Comparison of ENCODE assay signal across 11 cellular contexts in the genomic region with DNA sequence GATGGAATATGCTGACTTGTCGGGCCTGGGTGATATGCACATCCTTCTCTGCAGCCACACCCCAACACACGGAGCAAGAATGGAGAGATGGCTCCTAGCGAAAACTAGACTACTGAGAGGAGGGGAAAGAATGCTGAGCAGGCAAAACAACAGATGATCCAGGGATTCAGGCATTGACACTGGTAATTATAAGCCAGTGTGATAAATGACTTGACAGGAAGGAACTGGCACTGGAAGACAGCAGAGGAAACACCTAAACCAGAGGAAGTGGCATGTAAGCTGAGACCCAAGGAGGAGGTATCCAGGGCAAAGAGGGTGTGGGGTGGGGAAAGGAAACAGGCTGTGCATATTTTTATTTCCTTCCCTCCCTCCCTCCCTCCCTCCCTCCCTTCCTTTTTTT. TPM values are rescaled to one million over a fixed set of nuclear protein-coding genes. Genes with fewer than 3 reads are reported as not detected.
DNase-seq lines count a peak whose midpoint lies in the region; ATAC-seq and TF ChIP-seq lines count a peak whose summit lies in the region.
"Had no signal": no experiment of that assay in that cellular context is flagged by ENCODE, and none has a peak within 500 bp of the region (broad histone marks: within the 10 kb centered on the region; RNA-seq: fewer than 3 reads in every experiment).

No MANE protein-coding gene starts in this region.

- H3K27ac ChIP-seq in CD4-positive, CD25-positive, alpha-beta regulatory T cell (ENCODE audit: insufficient read depth, low read length, poor library complexity, severe bottlenecking) = peak overlapping the region; percentile 48
- H3K27ac ChIP-seq in fibroblast of lung (ENCODE audit: insufficient read depth, low read length) = no peak overlapping the region
- no peak overlapping the region for H3K27ac ChIP-seq in PC-9

- TF ChIP-seq CTCF in fibroblast of lung (conservative IDR thresholded peaks at IDR 0.05 in 1 of 2, IDR thresholded peaks at IDR 0.05 in 1 of 2; ENCODE audit: low read depth in 1 of 2, low read length in 2 of 2) = no peak
- TF ChIP-seq CTCF in BE2C (IDR thresholded peaks at IDR 0.05; ENCODE audit: low read depth, low read length) = no peak
- TF ChIP-seq CTCF in PC-9 (conservative IDR thresholded peaks at IDR 0.05) = no peak

- H3K4me1 Mint-ChIP-seq in CD4-positive, CD25-positive, alpha-beta regulatory T cell = peaks cover 25 to 63% (median 40%) of the 10 kb centered on the region in 4 donors
- H3K4me1 Mint-ChIP-seq in T-helper 2 cell treated with Interferon-gamma antibody and Interleukin-4, amounts not matched to agents 5 μg/mL and 100 μg/mL, for 36 hours (ENCODE audit: low read depth) = peaks cover 42% of the 10 kb centered on the region

- ATAC-seq in CD4-positive, CD25-positive, alpha-beta regulatory T cell (ENCODE audit: low read depth in 2 of 2) = peak; percentile 40 to 58

- H3K9ac ChIP-seq in fibroblast of lung (ENCODE audit: insufficient read depth, low read length) = no peak overlapping the region

- H2AFZ ChIP-seq in fibroblast of lung (ENCODE audit: low read length) = peak overlapping the region; percentile 20
- H2AFZ ChIP-seq in PC-9 = no peak overlapping the region

- H3K9me2 ChIP-seq in PC-9 (ENCODE audit: insufficient read depth) = no peaks in the 10 kb centered on the region

- H3K27ac Mint-ChIP-seq in CD4-positive, CD25-positive, alpha-beta regulatory T cell = peak overlapping the region; percentile 58 to 92 (median 89)
- peak overlapping the region; percentile 70 for H3K27ac Mint-ChIP-seq in T-helper 2 cell treated with Interferon-gamma antibody and Interleukin-4, amounts not matched to agents 5 μg/mL and 100 μg/mL, for 36 hours

- H3K79me2 ChIP-seq in fibroblast of lung (ENCODE audit: control insufficient read depth, insufficient read depth, low read length) = no peaks in the 10 kb centered on the region
- H3K79me2 ChIP-seq in PC-9 (ENCODE audit: low read depth) = no peaks in the 10 kb centered on the region

- DNase-seq in CD4-positive, CD25-positive, alpha-beta regulatory T cell = peak in 2 of 3 donors; percentile 40 to 88
- peak; percentile 24 for DNase-seq in HK-2 (ENCODE audit: unreplicated experiment)
- DNase-seq in T-helper 2 cell treated with Interferon-gamma antibody and Interleukin-4, amounts not matched to agents 5 μg/mL and 100 μg/mL, for 36 hours (ENCODE audit: low spot score) = no peak
- DNase-seq in fibroblast of lung (ENCODE audit: low read depth in 2 of 2) = no peak
- DNase-seq in NCI-H2029 (lab: John Stamatoyannopoulos, UW) = no peak
- no peak for DNase-seq in BE2C
- no peak for DNase-seq in PC-9
- DNase-seq in GOT3 (lab: John Stamatoyannopoulos, UW) = no peak
- DNase-seq: activated CD8-positive, alpha-beta memory T cell treated with anti-CD3 and anti-CD28 coated beads, Interleukin-2, amount 50 U/mL, for 4 hours; substantia nigra had no signal

- H3K36me3 ChIP-seq in CD4-positive, CD25-positive, alpha-beta regulatory T cell (ENCODE audit: control insufficient read depth, insufficient read depth, low read length) = no peaks in the 10 kb centered on the region
- H3K36me3 ChIP-seq in fibroblast of lung (ENCODE audit: control insufficient read depth, insufficient read depth, low read length) (no peaks in the 10 kb centered on the region), BE2C (no peaks in the 10 kb centered on the region), PC-9 (ENCODE audit: low read depth) (no peaks in the 10 kb centered on the region)

- H3K27me3 Mint-ChIP-seq in CD4-positive, CD25-positive, alpha-beta regulatory T cell = peaks cover 4% of the 10 kb centered on the region
- no peaks in the 10 kb centered on the region for H3K27me3 Mint-ChIP-seq in T-helper 2 cell treated with Interferon-gamma antibody and Interleukin-4, amounts not matched to agents 5 μg/mL and 100 μg/mL, for 36 hours (ENCODE audit: low read depth)

- H3K4me3 ChIP-seq in CD4-positive, CD25-positive, alpha-beta regulatory T cell (ENCODE audit: low read depth, low read length) = peak overlapping the region; percentile 14
- no peak overlapping the region for H3K4me3 ChIP-seq in fibroblast of lung (replicated peaks in 1 of 4; ENCODE audit: control extremely low read depth in 1 of 4, insufficient read depth in 1 of 4, low read depth in 3 of 4, low read length in 4 of 4)
- H3K4me3 ChIP-seq in BE2C (ENCODE audit: low read depth, low read length) = no peak overlapping the region
- H3K4me3 ChIP-seq in PC-9 = no peak overlapping the region
- H3K4me3 ChIP-seq: skin epidermis had no signal

- H3K4me3 Mint-ChIP-seq in CD4-positive, CD25-positive, alpha-beta regulatory T cell = peak overlapping the region; percentile 48 to 80 (median 67)
- H3K4me3 Mint-ChIP-seq in T-helper 2 cell treated with Interferon-gamma antibody and Interleukin-4, amounts not matched to agents 5 μg/mL and 100 μg/mL, for 36 hours = peak overlapping the region; percentile 54

- H3K27me3 ChIP-seq in CD4-positive, CD25-positive, alpha-beta regulatory T cell (ENCODE audit: control insufficient read depth, insufficient read depth, low read length) = no peaks in the 10 kb centered on the region
- no peaks in the 10 kb centered on the region for H3K27me3 ChIP-seq in fibroblast of lung (ENCODE audit: control insufficient read depth, insufficient read depth, low read length)
- H3K27me3 ChIP-seq in BE2C = no peaks in the 10 kb centered on the region
- H3K27me3 ChIP-seq in PC-9 (ENCODE audit: insufficient read depth, low read depth) = no peaks in the 10 kb centered on the region

- H3K9me3 Mint-ChIP-seq in CD4-positive, CD25-positive, alpha-beta regulatory T cell = no peaks in the 10 kb centered on the region
- no peaks in the 10 kb centered on the region for H3K9me3 Mint-ChIP-seq in T-helper 2 cell treated with Interferon-gamma antibody and Interleukin-4, amounts not matched to agents 5 μg/mL and 100 μg/mL, for 36 hours

- no peak overlapping the region for H3K4me2 ChIP-seq in fibroblast of lung (ENCODE audit: extremely low read depth, insufficient read depth, low read length)
- H3K4me2 ChIP-seq in PC-9 = no peak overlapping the region

- CTCF ChIA-PET in PC-9 (lab: Charles Lee) = no interaction called here

- H3K9me3 ChIP-seq in CD4-positive, CD25-positive, alpha-beta regulatory T cell (ENCODE audit: control insufficient read depth in 2 of 2, low read length in 2 of 2) = no peaks in the 10 kb centered on the region
- H3K9me3 ChIP-seq in fibroblast of lung (ENCODE audit: control insufficient read depth, insufficient read depth, low read depth, low read length) (no peaks in the 10 kb centered on the region), BE2C (no peaks in the 10 kb centered on the region), PC-9 (ENCODE audit: insufficient read depth, low read depth) (no peaks in the 10 kb centered on the region)

- no peaks in the 10 kb centered on the region for H3K36me3 Mint-ChIP-seq in CD4-positive, CD25-positive, alpha-beta regulatory T cell
- peaks cover 1% of the 10 kb centered on the region for H3K36me3 Mint-ChIP-seq in T-helper 2 cell treated with Interferon-gamma antibody and Interleukin-4, amounts not matched to agents 5 μg/mL and 100 μg/mL, for 36 hours (ENCODE audit: low read depth)

- H4K20me1 ChIP-seq in fibroblast of lung (ENCODE audit: control insufficient read depth, extremely low read depth, insufficient read depth, low read length) = no peaks in the 10 kb centered on the region
- H4K20me1 ChIP-seq in PC-9 (ENCODE audit: insufficient read depth) = no peaks in the 10 kb centered on the region

- POLR2A ChIA-PET in PC-9 (lab: Charles Lee; ENCODE audit: unreplicated experiment) = no interaction called here

- no TSS peak for BruUV-seq in PC-9 (replicated peaks; lab: Mats Ljungman, UMichigan)

- peaks cover 11% of the 10 kb centered on the region; the same call in 1 of the 2 replicates for H3F3A ChIP-seq in PC-9 (ENCODE audit: insufficient read depth, low read depth)

- H3K4me1 ChIP-seq in CD4-positive, CD25-positive, alpha-beta regulatory T cell (ENCODE audit: control insufficient read depth, insufficient read depth, low read length, poor library complexity, severe bottlenecking) = peaks cover 45% of the 10 kb centered on the region
- H3K4me1 ChIP-seq in fibroblast of lung (ENCODE audit: control insufficient read depth, extremely low read depth, insufficient read depth, low read length) = no peaks in the 10 kb centered on the region
- no peaks in the 10 kb centered on the region for H3K4me1 ChIP-seq in BE2C
- no peaks in the 10 kb centered on the region for H3K4me1 ChIP-seq in PC-9 (replicated peaks; ENCODE audit: insufficient read depth)

- intact Hi-C loops in PC-9 (cut with micrococcal nuclease; ENCODE audit: unreplicated experiment) = no loop called here

RNA-seq across cellular contexts. Expression of gene KHDRBS1, which starts 31.7 kb away (rescaled TPM):
- 100 TPM for total RNA-seq in CD4-positive, CD25-positive, alpha-beta regulatory T cell
- polyA plus RNA-seq in CD4-positive, CD25-positive, alpha-beta regulatory T cell = 100 to 1,000 TPM in 1 of 4 donors, 10 to 100 TPM in 3; 97.1 to 117 (median 99.4) TPM
- total RNA-seq in fibroblast of lung (42.1 and 56.0 TPM in 2 replicates), PC-9 (2021) (161 and 172 TPM in 2 replicates)
- polyA plus RNA-seq in fibroblast of lung = 73.0 and 84.8 TPM in 2 replicates
- 121 and 148 TPM in 2 replicates for polyA plus RNA-seq in fibroblast of lung (2012)
- polyA minus RNA-seq in fibroblast of lung (ENCODE audit: low replicate concordance) = 120 and 145 TPM in 2 replicates
- 104 TPM for polyA plus RNA-seq in BE2C (2012; ENCODE audit: insufficient read depth, insufficient read length, low read depth)

RNA-seq across cellular contexts. Expression of gene PTP4A2, which starts 43.8 kb away (rescaled TPM):
- total RNA-seq in CD4-positive, CD25-positive, alpha-beta regulatory T cell = 364 TPM
- polyA plus RNA-seq in CD4-positive, CD25-positive, alpha-beta regulatory T cell = 100 to 1,000 TPM; 288 to 597 (median 387) TPM
- total RNA-seq in fibroblast of lung = 268 and 366 TPM in 2 replicates
- 398 and 429 TPM in 2 replicates for polyA plus RNA-seq in fibroblast of lung
- 353 and 388 TPM in 2 replicates for polyA plus RNA-seq in fibroblast of lung (2012)
- 161 and 218 TPM in 2 replicates for polyA minus RNA-seq in fibroblast of lung (ENCODE audit: low replicate concordance)
- 41.8 TPM for polyA plus RNA-seq in BE2C (2012; ENCODE audit: insufficient read depth, insufficient read length, low read depth)
- total RNA-seq in PC-9 (2021) = 149 and 201 TPM in 2 replicates

Comparison
In these comparisons a context has a peak if more than half of its experiments do, and no peak if none do; other contexts are left out.
1. DNase-seq: peak in CD4-positive, CD25-positive, alpha-beta regulatory T cell (2 of 3) and HK-2 (single experiment); none in T-helper 2 cell treated with Interferon-gamma antibody and Interleukin-4, amounts not matched to agents 5 μg/mL and 100 μg/mL, for 36 hours (single experiment), fibroblast of lung (0 of 2), NCI-H2029 (single experiment), BE2C (single experiment), PC-9 (0 of 2) and GOT3 (single experiment).